In genomic region chr11:61999141-61999975, GRCh38 we compare ENCODE assay signal across 1 cellular context.
TF ChIP-seq lines count a peak whose summit lies in the region.

No MANE protein-coding gene starts in this region.

TF ChIP-seq in GM12878, 131 proteins besides CTCF, POLR2A, EP300 and RAD21:
- TF ChIP-seq CBX5 (IDR thresholded peaks at IDR 0.05; ENCODE audit: low read depth) (peak; percentile 92), FOXK2 (IDR thresholded peaks at IDR 0.05) (no peak)
